In genomic region chr17:4788159-4788806, GRCh38 we compare ENCODE assay signal across 7 cellular contexts. TPM values are rescaled to one million over a fixed set of nuclear protein-coding genes. Genes with fewer than 3 reads are reported as not detected.
DNase-seq lines count a peak whose midpoint lies in the region; ATAC-seq and TF ChIP-seq lines count a peak whose summit lies in the region.
"Had no signal": no experiment of that assay in that cellular context is flagged by ENCODE, and none has a peak within 500 bp of the region (broad histone marks: within the 10 kb centered on the region; RNA-seq: fewer than 3 reads in every experiment).

No MANE protein-coding gene starts in this region.

- no peak for TF ChIP-seq CTCF in SK-N-SH (IDR thresholded peaks at IDR 0.05)

- no peaks in the 10 kb centered on the region for H3K79me2 ChIP-seq in SK-N-SH (ENCODE audit: insufficient read depth)

- no peak for TF ChIP-seq EP300 in SK-N-SH (IDR thresholded peaks at IDR 0.05; ENCODE audit: borderline replicate concordance in 1 of 2, low read depth in 1 of 2, low read length in 1 of 2)

- no peak overlapping the region for H3K4me3 ChIP-seq in SK-N-SH (ENCODE audit: low read depth in 2 of 2, low read length in 1 of 2)
- H3K4me3 ChIP-seq in ectodermal cell (ENCODE audit: insufficient read depth, low read depth, low read length) = peak overlapping the region; percentile 59
- peak overlapping the region; percentile 80 for H3K4me3 ChIP-seq in rectal smooth muscle tissue (ENCODE audit: low read length)

- DNase-seq in SK-N-SH (no peak), NCI-H82 (lab: John Stamatoyannopoulos, UW) (no peak), SHP77 (lab: John Stamatoyannopoulos, UW) (no peak)
- DNase-seq: NCI-H1930 had no signal

- H3K9ac ChIP-seq in SK-N-SH (no peak overlapping the region), rectal smooth muscle tissue (ENCODE audit: low read length) (no peak overlapping the region)

- CTCF ChIA-PET in SK-N-SH (lab: Yijun Ruan, JAX) = interaction anchor here (1.1 to 10.5 kb wide), 9 partner anchors 9 to 122 kb away, joined by 3 to 235 read pairs (median 7); partner anchors contain the start of genes ARRB2, C17orf107, CHRNE and MED11

- no peaks in the 10 kb centered on the region for H3K9me3 ChIP-seq in SK-N-SH
- no peaks in the 10 kb centered on the region for H3K9me3 ChIP-seq in ectodermal cell (ENCODE audit: control insufficient read depth, low read length)

- H3K9me2 ChIP-seq in SK-N-SH = no peaks in the 10 kb centered on the region

- H3K27ac ChIP-seq in SK-N-SH (ENCODE audit: low read depth in 2 of 2, low read length in 1 of 2) (no peak overlapping the region), ectodermal cell (ENCODE audit: insufficient read depth, low read depth, low read length, poor library complexity, severe bottlenecking) (no peak overlapping the region), rectal smooth muscle tissue (ENCODE audit: low read depth, low read length) (no peak overlapping the region)

- no peak for ATAC-seq in SK-N-SH treated with all-trans-retinoic acid at 6 μM for 48 hours

- TF ChIP-seq RAD21 in SK-N-SH (IDR thresholded peaks at IDR 0.05; ENCODE audit: low read length) = no peak

- 95% methylated on average over 14 of the region's 14 CpGs for WGBS in SK-N-SH (ENCODE audit: low lambda C conversion rate)
- 88 to 93% methylated on average over 14 of the region's 14 CpGs for WGBS in ectodermal cell, 2 experiments

- H3K4me1 ChIP-seq in SK-N-SH (ENCODE audit: control insufficient read depth in 1 of 2, insufficient read depth in 2 of 2, low read depth in 1 of 2, low read length in 1 of 2) (peaks cover 8 to 19% of the 10 kb centered on the region in 2 experiments; a peak in 2 of 4 replicates), ectodermal cell (ENCODE audit: control insufficient read depth, insufficient read depth, low read length) (peaks cover 20% of the 10 kb centered on the region), rectal smooth muscle tissue (ENCODE audit: control insufficient read depth, insufficient read depth, low read length) (no peaks in the 10 kb centered on the region)

- peak overlapping the region; percentile 99 for H3K4me2 ChIP-seq in SK-N-SH

- no peaks in the 10 kb centered on the region for H3K36me3 ChIP-seq in SK-N-SH (replicated peaks in 1 of 2; ENCODE audit: control insufficient read depth in 1 of 2, insufficient read depth in 2 of 2, low read length in 1 of 2)
- no peaks in the 10 kb centered on the region for H3K36me3 ChIP-seq in ectodermal cell (ENCODE audit: control insufficient read depth, insufficient read depth, low read length)
- no peaks in the 10 kb centered on the region for H3K36me3 ChIP-seq in rectal smooth muscle tissue (ENCODE audit: control insufficient read depth, insufficient read depth, low read length)

- peaks cover 5% of the 10 kb centered on the region for H3F3A ChIP-seq in SK-N-SH (replicated peaks; ENCODE audit: insufficient read depth)

- POLR2A ChIA-PET in SK-N-SH (lab: Yijun Ruan, JAX) = interaction anchor here (1.0 kb wide), 1 partner anchor 32 kb away, joined by 3 read pairs; no protein-coding TSS in a partner anchor

- H4K20me1 ChIP-seq in SK-N-SH (ENCODE audit: insufficient read depth) = no peaks in the 10 kb centered on the region

- H3K27me3 ChIP-seq in SK-N-SH (ENCODE audit: insufficient read depth) (peaks cover 11% of the 10 kb centered on the region; the same call in 1 of the 2 replicates), ectodermal cell (ENCODE audit: control insufficient read depth, insufficient read depth, low read length, poor library complexity, severe bottlenecking) (peaks cover 92% of the 10 kb centered on the region), rectal smooth muscle tissue (ENCODE audit: control insufficient read depth, insufficient read depth, low read length) (no peaks in the 10 kb centered on the region)

- H2AFZ ChIP-seq in SK-N-SH (ENCODE audit: low read depth) = no peak overlapping the region

TF ChIP-seq in SK-N-SH, 30 proteins besides CTCF, POLR2A, EP300 and RAD21:
- TF ChIP-seq MEF2A (IDR thresholded peaks at IDR 0.05; ENCODE audit: borderline replicate concordance, low read depth) = no peak
- TF ChIP-seq FOXM1 (IDR thresholded peaks at IDR 0.05; ENCODE audit: low read depth) = no peak
- no peak for TF ChIP-seq RXRA (IDR thresholded peaks at IDR 0.05; ENCODE audit: borderline replicate concordance, low read depth)
- TF ChIP-seq EZH2phosphoT487 (IDR thresholded peaks at IDR 0.05; ENCODE audit: borderline replicate concordance, low read depth) = no peak
- no peak for TF ChIP-seq PBX3 (IDR thresholded peaks at IDR 0.05)
- no peak for TF ChIP-seq SMC3 (IDR thresholded peaks at IDR 0.05; ENCODE audit: low read depth, low read length)
- TF ChIP-seq MAX (IDR thresholded peaks at IDR 0.05; ENCODE audit: low read depth) = no peak
- TF ChIP-seq TCF12 (IDR thresholded peaks at IDR 0.05) = no peak

TF ChIP-seq in SK-N-SH treated with all-trans-retinoic acid at 6 μM for 48 hours, 23 proteins besides CTCF, POLR2A, EP300 and RAD21:
- no peak for TF ChIP-seq ZFP3 (CRISPR knock-in tag; IDR thresholded peaks at IDR 0.05)
- TF ChIP-seq PATZ1 (CRISPR knock-in tag; IDR thresholded peaks at IDR 0.05; ENCODE audit: borderline replicate concordance) = no peak
- TF ChIP-seq TOX (CRISPR knock-in tag; IDR thresholded peaks at IDR 0.05; ENCODE audit: borderline replicate concordance) = no peak
- no peak for TF ChIP-seq POU6F1 (CRISPR knock-in tag; IDR thresholded peaks at IDR 0.05; ENCODE audit: borderline replicate concordance, low read depth)
- no peak for TF ChIP-seq ZFP30 (CRISPR knock-in tag; IDR thresholded peaks at IDR 0.05)

RNA-seq across cellular contexts. Expression of gene GLTPD2, which starts 0.5 kb away (rescaled TPM):
- polyA plus RNA-seq in SK-N-SH (2012; rRNA removed) = not detected in 2 replicates
- polyA plus RNA-seq in SK-N-SH (2012; cell fraction: cytosol; rRNA removed) = not detected in 2 replicates
- polyA plus RNA-seq in SK-N-SH (2012; cell fraction: nucleus; rRNA removed) = 0.07 TPM in 1 of 2 replicates, not detected in the other
- not detected for polyA plus RNA-seq in ectodermal cell (2013, experiment 1 of 4)
- not detected for polyA plus RNA-seq in ectodermal cell (2013, experiment 2 of 4)
- not detected for polyA plus RNA-seq in ectodermal cell (2013, experiment 3 of 4)
- not detected for polyA plus RNA-seq in ectodermal cell (2013, experiment 4 of 4)

RNA-seq across cellular contexts. Expression of gene VMO1, which starts 2.1 kb away (rescaled TPM):
- 0.76 and 1.3 TPM in 2 replicates for polyA plus RNA-seq in SK-N-SH (2012; rRNA removed)
- 0.39 and 0.62 TPM in 2 replicates for polyA plus RNA-seq in SK-N-SH (2012; cell fraction: cytosol; rRNA removed)
- 1.6 and 5.5 TPM in 2 replicates for polyA plus RNA-seq in SK-N-SH (2012; cell fraction: nucleus; rRNA removed)
- polyA plus RNA-seq in ectodermal cell (2013, experiment 1 of 4) = not detected
- 1.1 TPM for polyA plus RNA-seq in ectodermal cell (2013, experiment 2 of 4)
- polyA plus RNA-seq in ectodermal cell (2013, experiment 3 of 4) = 1.1 TPM
- polyA plus RNA-seq in ectodermal cell (2013, experiment 4 of 4) = 0.93 TPM

RNA-seq across cellular contexts. Expression of gene PSMB6, which starts 7.7 kb away (rescaled TPM):
- 325 and 331 TPM in 2 replicates for polyA plus RNA-seq in SK-N-SH (2012; rRNA removed)
- polyA plus RNA-seq in SK-N-SH (2012; cell fraction: cytosol; rRNA removed) = 253 and 290 TPM in 2 replicates
- 152 and 202 TPM in 2 replicates for polyA plus RNA-seq in SK-N-SH (2012; cell fraction: nucleus; rRNA removed)
- polyA plus RNA-seq in ectodermal cell (2013, experiment 1 of 4) = 228 TPM
- 234 TPM for polyA plus RNA-seq in ectodermal cell (2013, experiment 2 of 4)
- 197 TPM for polyA plus RNA-seq in ectodermal cell (2013, experiment 3 of 4)
- 220 TPM for polyA plus RNA-seq in ectodermal cell (2013, experiment 4 of 4)

RNA-seq across cellular contexts. Expression of gene TM4SF5, which starts 16.6 kb away (rescaled TPM):
- not detected in 2 replicates for polyA plus RNA-seq in SK-N-SH (2012; rRNA removed)
- polyA plus RNA-seq in SK-N-SH (2012; cell fraction: cytosol; rRNA removed) = not detected in 2 replicates
- polyA plus RNA-seq in SK-N-SH (2012; cell fraction: nucleus; rRNA removed) = not detected in 2 replicates
- not detected for polyA plus RNA-seq in ectodermal cell (2013, experiment 1 of 4)
- not detected for polyA plus RNA-seq in ectodermal cell (2013, experiment 2 of 4)
- polyA plus RNA-seq in ectodermal cell (2013, experiment 3 of 4) = not detected
- not detected for polyA plus RNA-seq in ectodermal cell (2013, experiment 4 of 4)

Comparison
In these comparisons a context has a peak if more than half of its experiments do, and no peak if none do; other contexts are left out.
1. H3K4me3 ChIP-seq: peak in ectodermal cell (single experiment) and rectal smooth muscle tissue (single experiment); none in SK-N-SH (0 of 2).